Comparison of ENCODE assay signal across 8 cellular contexts in the genomic region with DNA sequence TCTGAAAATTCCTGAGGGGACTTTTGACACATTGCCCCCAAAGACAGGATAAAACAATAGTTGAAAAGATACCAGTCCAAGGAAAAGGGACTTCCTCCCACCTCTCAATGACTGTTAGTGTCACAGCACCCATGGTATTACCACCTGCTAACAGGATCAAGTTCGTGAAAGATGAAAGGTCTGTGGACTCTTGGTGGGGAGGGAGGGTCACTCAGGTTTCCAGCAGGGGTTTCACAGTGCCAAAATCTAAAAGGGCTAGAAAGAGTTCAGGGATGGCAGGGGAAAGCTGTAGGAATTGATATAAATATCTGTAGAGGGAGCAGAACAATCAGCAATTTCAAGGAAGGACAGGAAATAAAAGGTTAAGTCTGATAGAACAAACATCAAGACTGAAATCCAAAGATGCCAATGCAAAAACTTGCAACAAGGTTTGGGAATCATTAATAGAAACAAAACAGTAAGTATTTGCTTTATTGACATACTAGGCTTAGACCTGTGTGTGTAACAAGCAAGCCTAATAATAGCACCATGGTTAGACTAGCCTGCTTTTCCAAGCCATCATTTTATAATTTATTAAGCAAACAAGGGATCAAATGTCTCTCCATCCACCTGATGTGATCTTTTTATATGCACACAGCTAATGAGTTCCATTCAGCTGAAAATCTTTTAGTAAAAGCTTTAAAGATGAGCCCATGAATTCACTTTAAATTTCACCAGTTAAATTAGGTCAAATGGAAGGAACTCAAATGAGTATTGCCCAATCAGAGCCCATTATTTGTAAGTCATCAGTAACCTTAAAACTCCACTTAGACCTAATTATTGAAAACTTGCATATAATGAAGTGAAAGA. TPM values are rescaled to one million over a fixed set of nuclear protein-coding genes. Genes with fewer than 3 reads are reported as not detected.
DNase-seq lines count a peak whose midpoint lies in the region; TF ChIP-seq lines count a peak whose summit lies in the region.

No MANE protein-coding gene starts in this region.

- H3K9me3 ChIP-seq in hepatocyte (ENCODE audit: low read depth) (no peaks in the 10 kb centered on the region), stomach (no peaks in the 10 kb centered on the region)

- H3K36me3 ChIP-seq in hepatocyte (replicated peaks; ENCODE audit: insufficient read depth, low read depth) (peaks cover 6% of the 10 kb centered on the region), stomach (peaks cover 60 to 70% (median 67%) of the 10 kb centered on the region in 4 donors)

- H3K4me3 ChIP-seq in WI38 (ENCODE audit: low read depth, low read length) (peak overlapping the region; percentile 95), hepatocyte (peak overlapping the region; percentile 85), stomach (peak overlapping the region; percentile 74 to 99 (median 88))

- peak in 1 of 4 donors; percentile 10 for TF ChIP-seq POLR2A in stomach (IDR thresholded peaks at IDR 0.05)

- TF ChIP-seq CTCF in WI38 (IDR thresholded peaks at IDR 0.05; ENCODE audit: low read depth, low read length) (no peak), hepatocyte (IDR thresholded peaks at IDR 0.05; ENCODE audit: poor library complexity) (no peak), stomach (IDR thresholded peaks at IDR 0.05) (no peak)

- H3K79me2 ChIP-seq in hepatocyte: peaks cover 90% of the 10 kb centered on the region

- DNase-seq in NCI-H82 (lab: John Stamatoyannopoulos, UW) (peak; percentile 56), NCI-H82 treated with DMSO at 0.1 percent for 48 hours (lab: John Stamatoyannopoulos, UW; ENCODE audit: unreplicated experiment) (no peak), hepatocyte (ENCODE audit: low spot score) (peak; percentile 13), stomach (no peak), LoVo (ENCODE audit: low spot score) (no peak), HK-2 (ENCODE audit: unreplicated experiment) (no peak)
- no peak for DNase-seq in stimulated activated CD4-positive, alpha-beta T cell treated with anti-CD3 and anti-CD28 coated beads, Interleukin-4, amount 100 ng/mL, for 4 hours

- H3K27me3 ChIP-seq in hepatocyte (no peaks in the 10 kb centered on the region), stomach (no peaks in the 10 kb centered on the region)

- H3K9me2 ChIP-seq in hepatocyte (replicated peaks; ENCODE audit: insufficient read depth): no peaks in the 10 kb centered on the region

- H3K4me2 ChIP-seq in hepatocyte: peak overlapping the region; percentile 83

- H4K20me1 ChIP-seq in hepatocyte (ENCODE audit: insufficient read depth, poor library complexity, severe bottlenecking): peaks cover 73% of the 10 kb centered on the region

- H3K27ac ChIP-seq in hepatocyte: peak overlapping the region; percentile 100
- peak overlapping the region in 4 of 5 donors; percentile 94 to 100 (median 100) for H3K27ac ChIP-seq in stomach

- no peak for TF ChIP-seq EP300 in stomach (IDR thresholded peaks at IDR 0.05)

- H3K4me1 ChIP-seq in hepatocyte (ENCODE audit: insufficient read depth) (peaks cover 34% of the 10 kb centered on the region), stomach (peaks cover 58 to 67% (median 61%) of the 10 kb centered on the region in 4 donors)

- 18% methylated on average over 1 of the region's 1 CpG for WGBS in hepatocyte (ENCODE audit: low lambda C conversion rate, missing lambda C conversion rate)
- 3 to 14% (median 8%) methylated on average over 1 of the region's 1 CpG for WGBS in stomach, 5 donors

- H2AFZ ChIP-seq in hepatocyte: no peak overlapping the region

- intact Hi-C loops in stomach (cut with DNase I; ENCODE audit: low total_unique reads): no loop called here

RNA-seq across cellular contexts. Expression of gene MCL1, which starts 3.7 kb away (rescaled TPM):
- total RNA-seq in hepatocyte (302 and 388 TPM in 2 replicates), stomach (100 to 1,000 TPM in 4 of 5 donors, 10 to 100 TPM in 1; 87.5 to 330 (median 142) TPM)
- polyA plus RNA-seq in hepatocyte (150 and 181 TPM in 2 replicates), stomach (100 to 1,000 TPM in 2 of 3 donors, 10 to 100 TPM in 1; 77.7 to 127 (median 115) TPM)

RNA-seq across cellular contexts. Expression of gene ADAMTSL4, which starts 26.5 kb away (rescaled TPM):
- total RNA-seq in hepatocyte (3.7 and 8.1 TPM in 2 replicates), stomach (10 to 100 TPM in 3 of 5 donors, 1 to 10 TPM in 2; 4.9 to 32.3 (median 11.7) TPM)
- polyA plus RNA-seq in hepatocyte (19.7 and 28.0 TPM in 2 replicates), stomach (10 to 100 TPM in 1 of 3 donors, 1 to 10 TPM in 2; 7.5 to 54.2 (median 8.7) TPM)

RNA-seq across cellular contexts. Expression of gene ENSA, which starts 53.7 kb away (rescaled TPM):
- total RNA-seq in hepatocyte: 101 and 148 TPM in 2 replicates
- 70.8 and 86.5 TPM in 2 replicates for polyA plus RNA-seq in hepatocyte
- total RNA-seq in stomach: 100 to 1,000 TPM; 106 to 349 (median 133) TPM
- polyA plus RNA-seq in stomach: 100 to 1,000 TPM; 119 to 207 (median 150) TPM

Comparison
In these comparisons a context has a peak if more than half of its experiments do, and no peak if none do; other contexts are left out.
1. DNase-seq: peak in NCI-H82 (single experiment) and hepatocyte (single experiment); none in NCI-H82 treated with DMSO at 0.1 percent for 48 hours (single experiment), stomach (single experiment), stimulated activated CD4-positive, alpha-beta T cell treated with anti-CD3 and anti-CD28 coated beads, Interleukin-4, amount 100 ng/mL, for 4 hours (0 of 2), LoVo (single experiment) and HK-2 (single experiment).
2. Peak in every context shown above with its lines, with median percentiles within 50 percentile points of each other: H3K4me3 ChIP-seq.